In genomic region chr10:99788598-99789259, GRCh38 we compare ENCODE assay signal across 1 cellular context.
TF ChIP-seq lines count a peak whose summit lies in the region.

No MANE protein-coding gene starts in this region.

TF ChIP-seq in liver, 16 proteins besides CTCF, POLR2A, EP300 and RAD21 (continued from another document):
- TF ChIP-seq ZBTB33 (IDR thresholded peaks at IDR 0.05) (peak; percentile 71), FOXA1 (IDR thresholded peaks at IDR 0.05) (peak; percentile 39), HNF4G (IDR thresholded peaks at IDR 0.05) (peak; percentile 82), GABPA (IDR thresholded peaks at IDR 0.05 in 1 of 2, conservative IDR thresholded peaks at IDR 0.05 in 1 of 2) (peak in 1 of 2 donors; percentile 54)
TF ChIP-seq in liver: peak in this region for 15.
